8 cellular contexts compared by ENCODE assay signal in the genomic region with DNA sequence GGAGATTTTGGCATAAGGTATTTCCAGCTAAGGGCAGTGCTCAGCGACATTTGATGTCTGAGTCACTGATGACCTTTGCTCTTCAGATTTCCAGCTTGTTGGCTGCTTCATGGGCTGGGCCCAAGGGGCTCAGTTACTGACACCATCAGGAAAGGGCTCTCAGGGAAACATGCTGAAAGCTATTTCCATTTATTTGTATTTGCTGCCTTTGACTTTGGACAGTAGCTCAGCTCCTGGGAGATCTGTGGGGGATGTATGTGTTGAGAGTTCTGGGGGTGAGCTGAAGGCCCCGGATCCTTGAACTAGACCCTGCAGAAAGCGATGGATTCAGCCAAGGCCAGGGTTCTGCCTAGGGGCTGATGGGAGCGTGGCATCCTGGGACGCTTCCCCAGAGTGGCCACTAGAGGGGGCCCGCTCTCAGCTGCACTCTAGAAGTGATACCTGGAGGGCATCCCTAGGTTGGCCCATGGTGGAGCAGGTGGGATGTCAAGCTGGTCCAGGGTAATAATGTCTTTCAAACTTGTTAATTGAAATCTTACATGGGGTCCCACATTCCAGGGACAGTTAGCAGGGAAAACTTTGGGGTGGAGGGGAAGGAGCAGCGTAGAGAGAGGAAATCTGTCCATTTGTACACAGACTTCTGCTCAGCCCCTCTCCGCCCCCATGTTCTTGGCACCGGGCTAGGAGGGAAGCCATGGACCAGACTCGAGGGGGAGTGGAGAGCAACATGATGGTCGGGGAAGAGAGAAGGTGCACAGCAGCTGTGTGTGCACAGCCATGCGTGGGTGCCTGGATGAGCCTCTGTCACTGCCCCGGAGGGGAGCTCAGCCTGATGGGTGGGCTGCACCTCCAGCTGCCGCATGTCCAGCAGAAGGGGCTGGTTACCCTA. TPM values are rescaled to one million over a fixed set of nuclear protein-coding genes. Genes with fewer than 3 reads are reported as not detected.
DNase-seq lines count a peak whose midpoint lies in the region; ATAC-seq and TF ChIP-seq lines count a peak whose summit lies in the region.

No MANE protein-coding gene starts in this region.

- no peaks in the 10 kb centered on the region for H3K9me3 ChIP-seq in ovary

- no peak for TF ChIP-seq POLR2A in ovary (IDR thresholded peaks at IDR 0.05)

- 36 to 38% (median 37%) methylated on average over 14 of the region's 14 CpGs for WGBS in ovary, 3 donors

- no peaks in the 10 kb centered on the region for H3K27me3 ChIP-seq in foreskin keratinocyte
- H3K27me3 ChIP-seq in ovary = no peaks in the 10 kb centered on the region

- no peaks in the 10 kb centered on the region for H3K36me3 Mint-ChIP-seq in activated T-cell treated with anti-CD3 and anti-CD28 coated beads, Interleukin-2, amount 50 U/mL, for 24 hours (ENCODE audit: low read depth)

- no peak overlapping the region for H3K4me3 Mint-ChIP-seq in activated T-cell treated with anti-CD3 and anti-CD28 coated beads, Interleukin-2, amount 50 U/mL, for 24 hours

- peak; percentile 71 for ATAC-seq in HG02678 (IDR thresholded peaks at IDR 0.05; ENCODE audit: unreplicated experiment)
- ATAC-seq in foreskin keratinocyte = peak; percentile 93

- H3K4me1 ChIP-seq in foreskin keratinocyte (peaks cover 14% of the 10 kb centered on the region), ovary (ENCODE audit: insufficient read depth) (no peaks in the 10 kb centered on the region)

- TF ChIP-seq CTCF in foreskin keratinocyte (conservative IDR thresholded peaks at IDR 0.05) = peak; percentile 91
- TF ChIP-seq CTCF in ovary (IDR thresholded peaks at IDR 0.05) = peak; percentile 11 to 48 (median 47)

- no peak overlapping the region for H3K4me3 ChIP-seq in ovary

- intact Hi-C loops in ovary (cut with DNase I) = no loop called here

- peak; percentile 46 to 59 for DNase-seq in NCI-H524 (lab: John Stamatoyannopoulos, UW)
- no peak for DNase-seq in NCI-H524 treated with DMSO at 0.1 percent for 48 hours (lab: John Stamatoyannopoulos, UW)
- DNase-seq in NCI-H345 treated with DMSO at 0.1 percent for 48 hours (lab: John Stamatoyannopoulos, UW; ENCODE audit: unreplicated experiment) = peak; percentile 7
- DNase-seq in activated T-cell treated with anti-CD3 and anti-CD28 coated beads, Interleukin-2, amount 50 U/mL, for 24 hours = peak; percentile 65
- DNase-seq in foreskin keratinocyte = peak in 1 of 2 donors; percentile 15
- DNase-seq in ovary = peak; percentile 20 to 61 (median 54)
- DNase-seq in NCI-H2196 (lab: John Stamatoyannopoulos, UW; ENCODE audit: unreplicated experiment) = no peak

- H3K27ac ChIP-seq in foreskin keratinocyte (no peak overlapping the region), ovary (no peak overlapping the region)

- H3K27ac Mint-ChIP-seq in activated T-cell treated with anti-CD3 and anti-CD28 coated beads, Interleukin-2, amount 50 U/mL, for 24 hours = no peak overlapping the region

- no peaks in the 10 kb centered on the region for H3K4me1 Mint-ChIP-seq in activated T-cell treated with anti-CD3 and anti-CD28 coated beads, Interleukin-2, amount 50 U/mL, for 24 hours (ENCODE audit: low read depth)

- no peaks in the 10 kb centered on the region for H3K36me3 ChIP-seq in ovary

- no peak for TF ChIP-seq EP300 in ovary (IDR thresholded peaks at IDR 0.05)

- peaks cover 9% of the 10 kb centered on the region for H3K9me3 Mint-ChIP-seq in activated T-cell treated with anti-CD3 and anti-CD28 coated beads, Interleukin-2, amount 50 U/mL, for 24 hours

- H3K27me3 Mint-ChIP-seq in activated T-cell treated with anti-CD3 and anti-CD28 coated beads, Interleukin-2, amount 50 U/mL, for 24 hours = peaks cover 55% of the 10 kb centered on the region

RNA-seq across cellular contexts. Expression of a gene that starts 3.0 kb away (rescaled TPM):
- total RNA-seq in foreskin keratinocyte = 0.48 and 0.53 TPM in 2 replicates
- 0.55 and 0.68 TPM in 2 replicates for polyA plus RNA-seq in foreskin keratinocyte
- 1 to 10 TPM in 1 of 7 donors, under 1 TPM in 1, not detected in 5; 0.42 to 1.8 TPM for total RNA-seq in ovary
- polyA plus RNA-seq in ovary = not detected

Comparison
In these comparisons a context has a peak if more than half of its experiments do, and no peak if none do; other contexts are left out.
1. DNase-seq: peak in NCI-H524 (2 of 2), NCI-H345 treated with DMSO at 0.1 percent for 48 hours (single experiment), activated T-cell treated with anti-CD3 and anti-CD28 coated beads, Interleukin-2, amount 50 U/mL, for 24 hours (single experiment) and ovary (5 of 5); none in NCI-H524 treated with DMSO at 0.1 percent for 48 hours (single experiment) and NCI-H2196 (single experiment).